Comparison of ENCODE assay signal across 2 cellular contexts in the genomic region with DNA sequence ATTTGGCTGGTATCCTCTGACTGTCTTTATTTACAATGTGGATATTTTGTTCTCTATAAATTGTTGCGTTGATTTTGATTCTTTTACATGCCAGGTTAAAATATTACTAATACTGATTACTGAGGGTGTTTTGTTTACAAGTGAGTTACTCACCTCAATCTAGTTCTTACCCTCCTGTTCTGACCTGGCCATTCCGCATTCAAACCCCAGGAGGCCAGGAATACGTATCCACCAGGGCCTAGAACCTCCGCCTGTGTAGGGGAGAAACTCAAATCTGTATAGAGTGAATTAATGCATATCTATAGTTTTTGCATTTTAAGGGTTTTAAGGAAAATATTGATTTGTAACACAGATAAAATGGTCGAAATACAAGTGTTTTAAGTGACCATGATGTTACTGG.
TF ChIP-seq lines count a peak whose summit lies in the region.

No MANE protein-coding gene starts in this region.

TF ChIP-seq in A549, 52 proteins besides CTCF, POLR2A, EP300 and RAD21:
- TF ChIP-seq, protein P1, sequence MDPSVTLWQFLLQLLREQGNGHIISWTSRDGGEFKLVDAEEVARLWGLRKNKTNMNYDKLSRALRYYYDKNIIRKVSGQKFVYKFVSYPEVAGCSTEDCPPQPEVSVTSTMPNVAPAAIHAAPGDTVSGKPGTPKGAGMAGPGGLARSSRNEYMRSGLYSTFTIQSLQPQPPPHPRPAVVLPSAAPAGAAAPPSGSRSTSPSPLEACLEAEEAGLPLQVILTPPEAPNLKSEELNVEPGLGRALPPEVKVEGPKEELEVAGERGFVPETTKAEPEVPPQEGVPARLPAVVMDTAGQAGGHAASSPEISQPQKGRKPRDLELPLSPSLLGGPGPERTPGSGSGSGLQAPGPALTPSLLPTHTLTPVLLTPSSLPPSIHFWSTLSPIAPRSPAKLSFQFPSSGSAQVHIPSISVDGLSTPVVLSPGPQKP (IDR thresholded peaks at IDR 0.05; ENCODE audit: low read depth, low read length): no peak
- TF ChIP-seq ZC3H11A (IDR thresholded peaks at IDR 0.05) (no peak), CEBPB (IDR thresholded peaks at IDR 0.05) (no peak), HOXB5 (CRISPR knock-in tag; IDR thresholded peaks at IDR 0.05) (no peak), HES2 (IDR thresholded peaks at IDR 0.05) (no peak)
TF ChIP-seq in A549: peak in this region for 0.

TF ChIP-seq in WTC11, 78 proteins besides CTCF, POLR2A, EP300 and RAD21 (continued from another document):
- TF ChIP-seq, protein P2, sequence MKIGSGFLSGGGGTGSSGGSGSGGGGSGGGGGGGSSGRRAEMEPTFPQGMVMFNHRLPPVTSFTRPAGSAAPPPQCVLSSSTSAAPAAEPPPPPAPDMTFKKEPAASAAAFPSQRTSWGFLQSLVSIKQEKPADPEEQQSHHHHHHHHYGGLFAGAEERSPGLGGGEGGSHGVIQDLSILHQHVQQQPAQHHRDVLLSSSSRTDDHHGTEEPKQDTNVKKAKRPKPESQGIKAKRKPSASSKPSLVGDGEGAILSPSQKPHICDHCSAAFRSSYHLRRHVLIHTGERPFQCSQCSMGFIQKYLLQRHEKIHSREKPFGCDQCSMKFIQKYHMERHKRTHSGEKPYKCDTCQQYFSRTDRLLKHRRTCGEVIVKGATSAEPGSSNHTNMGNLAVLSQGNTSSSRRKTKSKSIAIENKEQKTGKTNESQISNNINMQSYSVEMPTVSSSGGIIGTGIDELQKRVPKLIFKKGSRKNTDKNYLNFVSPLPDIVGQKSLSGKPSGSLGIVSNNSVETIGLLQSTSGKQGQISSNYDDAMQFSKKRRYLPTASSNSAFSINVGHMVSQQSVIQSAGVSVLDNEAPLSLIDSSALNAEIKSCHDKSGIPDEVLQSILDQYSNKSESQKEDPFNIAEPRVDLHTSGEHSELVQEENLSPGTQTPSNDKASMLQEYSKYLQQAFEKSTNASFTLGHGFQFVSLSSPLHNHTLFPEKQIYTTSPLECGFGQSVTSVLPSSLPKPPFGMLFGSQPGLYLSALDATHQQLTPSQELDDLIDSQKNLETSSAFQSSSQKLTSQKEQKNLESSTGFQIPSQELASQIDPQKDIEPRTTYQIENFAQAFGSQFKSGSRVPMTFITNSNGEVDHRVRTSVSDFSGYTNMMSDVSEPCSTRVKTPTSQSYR (CRISPR knock-in tag; IDR thresholded peaks at IDR 0.05): no peak
- TF ChIP-seq ATF1 (CRISPR knock-in tag; IDR thresholded peaks at IDR 0.05): no peak
- TF ChIP-seq, protein P3, sequence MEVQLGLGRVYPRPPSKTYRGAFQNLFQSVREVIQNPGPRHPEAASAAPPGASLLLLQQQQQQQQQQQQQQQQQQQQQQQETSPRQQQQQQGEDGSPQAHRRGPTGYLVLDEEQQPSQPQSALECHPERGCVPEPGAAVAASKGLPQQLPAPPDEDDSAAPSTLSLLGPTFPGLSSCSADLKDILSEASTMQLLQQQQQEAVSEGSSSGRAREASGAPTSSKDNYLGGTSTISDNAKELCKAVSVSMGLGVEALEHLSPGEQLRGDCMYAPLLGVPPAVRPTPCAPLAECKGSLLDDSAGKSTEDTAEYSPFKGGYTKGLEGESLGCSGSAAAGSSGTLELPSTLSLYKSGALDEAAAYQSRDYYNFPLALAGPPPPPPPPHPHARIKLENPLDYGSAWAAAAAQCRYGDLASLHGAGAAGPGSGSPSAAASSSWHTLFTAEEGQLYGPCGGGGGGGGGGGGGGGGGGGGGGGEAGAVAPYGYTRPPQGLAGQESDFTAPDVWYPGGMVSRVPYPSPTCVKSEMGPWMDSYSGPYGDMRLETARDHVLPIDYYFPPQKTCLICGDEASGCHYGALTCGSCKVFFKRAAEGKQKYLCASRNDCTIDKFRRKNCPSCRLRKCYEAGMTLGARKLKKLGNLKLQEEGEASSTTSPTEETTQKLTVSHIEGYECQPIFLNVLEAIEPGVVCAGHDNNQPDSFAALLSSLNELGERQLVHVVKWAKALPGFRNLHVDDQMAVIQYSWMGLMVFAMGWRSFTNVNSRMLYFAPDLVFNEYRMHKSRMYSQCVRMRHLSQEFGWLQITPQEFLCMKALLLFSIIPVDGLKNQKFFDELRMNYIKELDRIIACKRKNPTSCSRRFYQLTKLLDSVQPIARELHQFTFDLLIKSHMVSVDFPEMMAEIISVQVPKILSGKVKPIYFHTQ (CRISPR knock-in tag; IDR thresholded peaks at IDR 0.05): no peak
- no peak for TF ChIP-seq NR1H2 (CRISPR knock-in tag; IDR thresholded peaks at IDR 0.05)
- TF ChIP-seq ZNF232 (CRISPR knock-in tag; IDR thresholded peaks at IDR 0.05): no peak
- TF ChIP-seq ZNF263 (CRISPR knock-in tag; IDR thresholded peaks at IDR 0.05; ENCODE audit: low read depth): no peak
- TF ChIP-seq, protein P4, sequence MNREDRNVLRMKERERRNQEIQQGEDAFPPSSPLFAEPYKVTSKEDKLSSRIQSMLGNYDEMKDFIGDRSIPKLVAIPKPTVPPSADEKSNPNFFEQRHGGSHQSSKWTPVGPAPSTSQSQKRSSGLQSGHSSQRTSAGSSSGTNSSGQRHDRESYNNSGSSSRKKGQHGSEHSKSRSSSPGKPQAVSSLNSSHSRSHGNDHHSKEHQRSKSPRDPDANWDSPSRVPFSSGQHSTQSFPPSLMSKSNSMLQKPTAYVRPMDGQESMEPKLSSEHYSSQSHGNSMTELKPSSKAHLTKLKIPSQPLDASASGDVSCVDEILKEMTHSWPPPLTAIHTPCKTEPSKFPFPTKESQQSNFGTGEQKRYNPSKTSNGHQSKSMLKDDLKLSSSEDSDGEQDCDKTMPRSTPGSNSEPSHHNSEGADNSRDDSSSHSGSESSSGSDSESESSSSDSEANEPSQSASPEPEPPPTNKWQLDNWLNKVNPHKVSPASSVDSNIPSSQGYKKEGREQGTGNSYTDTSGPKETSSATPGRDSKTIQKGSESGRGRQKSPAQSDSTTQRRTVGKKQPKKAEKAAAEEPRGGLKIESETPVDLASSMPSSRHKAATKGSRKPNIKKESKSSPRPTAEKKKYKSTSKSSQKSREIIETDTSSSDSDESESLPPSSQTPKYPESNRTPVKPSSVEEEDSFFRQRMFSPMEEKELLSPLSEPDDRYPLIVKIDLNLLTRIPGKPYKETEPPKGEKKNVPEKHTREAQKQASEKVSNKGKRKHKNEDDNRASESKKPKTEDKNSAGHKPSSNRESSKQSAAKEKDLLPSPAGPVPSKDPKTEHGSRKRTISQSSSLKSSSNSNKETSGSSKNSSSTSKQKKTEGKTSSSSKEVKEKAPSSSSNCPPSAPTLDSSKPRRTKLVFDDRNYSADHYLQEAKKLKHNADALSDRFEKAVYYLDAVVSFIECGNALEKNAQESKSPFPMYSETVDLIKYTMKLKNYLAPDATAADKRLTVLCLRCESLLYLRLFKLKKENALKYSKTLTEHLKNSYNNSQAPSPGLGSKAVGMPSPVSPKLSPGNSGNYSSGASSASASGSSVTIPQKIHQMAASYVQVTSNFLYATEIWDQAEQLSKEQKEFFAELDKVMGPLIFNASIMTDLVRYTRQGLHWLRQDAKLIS (CRISPR knock-in tag; IDR thresholded peaks at IDR 0.05; ENCODE audit: borderline replicate concordance): no peak
- TF ChIP-seq, protein P5, sequence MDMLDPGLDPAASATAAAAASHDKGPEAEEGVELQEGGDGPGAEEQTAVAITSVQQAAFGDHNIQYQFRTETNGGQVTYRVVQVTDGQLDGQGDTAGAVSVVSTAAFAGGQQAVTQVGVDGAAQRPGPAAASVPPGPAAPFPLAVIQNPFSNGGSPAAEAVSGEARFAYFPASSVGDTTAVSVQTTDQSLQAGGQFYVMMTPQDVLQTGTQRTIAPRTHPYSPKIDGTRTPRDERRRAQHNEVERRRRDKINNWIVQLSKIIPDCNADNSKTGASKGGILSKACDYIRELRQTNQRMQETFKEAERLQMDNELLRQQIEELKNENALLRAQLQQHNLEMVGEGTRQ (CRISPR knock-in tag; IDR thresholded peaks at IDR 0.05): no peak
- TF ChIP-seq CBFB (CRISPR knock-in tag; IDR thresholded peaks at IDR 0.05; ENCODE audit: low read depth): no peak
- TF ChIP-seq FOXJ3 (CRISPR knock-in tag; IDR thresholded peaks at IDR 0.05; ENCODE audit: borderline replicate concordance): no peak
- TF ChIP-seq ELF4 (CRISPR knock-in tag; IDR thresholded peaks at IDR 0.05; ENCODE audit: low read depth): no peak
- no peak for TF ChIP-seq ERG (CRISPR knock-in tag; IDR thresholded peaks at IDR 0.05)
- TF ChIP-seq JUN (CRISPR knock-in tag; IDR thresholded peaks at IDR 0.05): no peak
- TF ChIP-seq EMX1 (CRISPR knock-in tag; IDR thresholded peaks at IDR 0.05): no peak
- TF ChIP-seq NFE2L1 (CRISPR knock-in tag; IDR thresholded peaks at IDR 0.05): no peak
- no peak for TF ChIP-seq SOX15 (CRISPR knock-in tag; IDR thresholded peaks at IDR 0.05)
